1 cellular context compared by ENCODE assay signal in genomic region chr1:1084372-1085170, GRCh38.
TF ChIP-seq lines count a peak whose summit lies in the region.

No MANE protein-coding gene starts in this region.

TF ChIP-seq in H1, 55 proteins besides CTCF, POLR2A, EP300 and RAD21:
- no peak for TF ChIP-seq KDM5A (IDR thresholded peaks at IDR 0.05; ENCODE audit: low read length)
- TF ChIP-seq SIN3A (conservative IDR thresholded peaks at IDR 0.05 in 1 of 2, IDR thresholded peaks at IDR 0.05 in 1 of 2; ENCODE audit: low read depth in 1 of 2, low read length in 2 of 2) = no peak
- TF ChIP-seq SUZ12 (IDR thresholded peaks at IDR 0.05; ENCODE audit: low read length) = no peak
- no peak for TF ChIP-seq KDM4A (IDR thresholded peaks at IDR 0.05; ENCODE audit: low read depth, low read length, severe bottlenecking)
- no peak for TF ChIP-seq TCF12 (IDR thresholded peaks at IDR 0.05; ENCODE audit: low read depth, low read length)
- TF ChIP-seq ATF3 (IDR thresholded peaks at IDR 0.05; ENCODE audit: insufficient read depth, low read depth, low read length) = no peak
- no peak for TF ChIP-seq JUND (IDR thresholded peaks at IDR 0.05; ENCODE audit: low read length)
- TF ChIP-seq BRCA1 (IDR thresholded peaks at IDR 0.05; ENCODE audit: low read depth, low read length) = no peak
- TF ChIP-seq CREB1 (IDR thresholded peaks at IDR 0.05) = no peak
- TF ChIP-seq RXRA (IDR thresholded peaks at IDR 0.05; ENCODE audit: insufficient read depth, low read depth, low read length) = no peak
- TF ChIP-seq FOSL1 (IDR thresholded peaks at IDR 0.05; ENCODE audit: insufficient read depth, low read depth, low read length) = no peak
- TF ChIP-seq, protein P1, sequence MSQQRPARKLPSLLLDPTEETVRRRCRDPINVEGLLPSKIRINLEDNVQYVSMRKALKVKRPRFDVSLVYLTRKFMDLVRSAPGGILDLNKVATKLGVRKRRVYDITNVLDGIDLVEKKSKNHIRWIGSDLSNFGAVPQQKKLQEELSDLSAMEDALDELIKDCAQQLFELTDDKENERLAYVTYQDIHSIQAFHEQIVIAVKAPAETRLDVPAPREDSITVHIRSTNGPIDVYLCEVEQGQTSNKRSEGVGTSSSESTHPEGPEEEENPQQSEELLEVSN (IDR thresholded peaks at IDR 0.05) = no peak
- no peak for TF ChIP-seq JUN (IDR thresholded peaks at IDR 0.05; ENCODE audit: low read depth, low read length)
- TF ChIP-seq CTBP2 (IDR thresholded peaks at IDR 0.05; ENCODE audit: borderline replicate concordance, insufficient read depth, insufficient read length, low read length) = no peak
- TF ChIP-seq PHF8 (conservative IDR thresholded peaks at IDR 0.05; ENCODE audit: low read depth, low read length) = no peak
- no peak for TF ChIP-seq CHD1 (IDR thresholded peaks at IDR 0.05; ENCODE audit: low read depth, low read length)
